In the genomic region with DNA sequence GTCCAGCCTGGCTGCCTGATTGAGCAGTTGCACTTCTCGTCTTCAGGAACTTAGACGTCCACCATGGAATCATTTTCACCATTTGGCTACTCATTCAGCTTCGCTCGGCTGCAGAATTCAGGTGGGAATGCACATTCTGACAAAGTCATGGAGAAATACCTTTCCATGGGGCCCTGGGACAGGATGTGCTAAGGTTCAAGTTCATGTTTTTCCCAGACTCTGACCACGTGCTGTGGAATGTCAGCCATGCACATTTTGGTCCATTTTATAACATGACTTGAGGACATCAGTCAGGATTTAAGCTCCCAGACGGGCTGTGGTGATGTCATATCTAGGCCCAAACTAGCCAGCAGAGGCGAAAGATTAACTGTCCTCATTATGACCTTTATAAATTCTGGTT, we compare ENCODE assay signal across 33 cellular contexts.
"Had no signal": no experiment of that assay in that cellular context is flagged by ENCODE, and none has a peak within 500 bp of the region (broad histone marks: within the 10 kb centered on the region; RNA-seq: fewer than 3 reads in every experiment).

No MANE protein-coding gene starts in this region.

- FAIRE-seq: astrocyte, colon had no signal

- H3K4me1 ChIP-seq: body of pancreas, esophagus muscularis mucosa, foreskin keratinocyte, gastrocnemius medialis, heart left ventricle had no signal

- H3K27me3 ChIP-seq: body of pancreas, esophagus muscularis mucosa, foreskin keratinocyte, gastrocnemius medialis had no signal

- DNase-seq: activated CD4-positive, alpha-beta memory T cell treated with anti-CD3 and anti-CD28 coated beads for 36 hours; activated CD4-positive, alpha-beta T cell treated with anti-CD3 and anti-CD28 coated beads for 36 hours; activated CD4-positive, alpha-beta T cell treated with anti-CD3 and anti-CD28 coated beads, Interleukin-2, amount 10 ng/mL, durations not matched to agents 24 days and 14 days; activated CD4-positive, CD25-positive, alpha-beta regulatory T cell; activated CD4-positive, CD25-positive, alpha-beta regulatory T cell treated with anti-CD3 and anti-CD28 coated beads, Interleukin-2, amount 50 U/mL, for 72 hours; activated CD8-positive, alpha-beta memory T cell treated with anti-CD3 and anti-CD28 coated beads, Interleukin-2, amount 10 ng/mL, durations not matched to agents 7 days and 5 days; activated CD8-positive, alpha-beta memory T cell treated with anti-CD3 and anti-CD28 coated beads, Interleukin-2, amount 50 U/mL, for 4 hours; activated CD8-positive, alpha-beta T cell treated with anti-CD3 and anti-CD28 coated beads, Interleukin-2, amount 10 ng/mL, durations not matched to agents 7 days and 5 days; activated gamma-delta T cell; activated naive CD4-positive, alpha-beta T cell; activated naive CD4-positive, alpha-beta T cell treated with anti-CD3 and anti-CD28 coated beads, Interleukin-2, amount 10 ng/mL, durations not matched to agents 7 days and 5 days; activated naive CD8-positive, alpha-beta T cell treated with anti-CD3 and anti-CD28 coated beads, Interleukin-2, amount 10 ng/mL, durations not matched to agents 7 days and 5 days; activated T-cell treated with anti-CD3 and anti-CD28 coated beads for 4 hours; activated T-cell treated with anti-CD3 and anti-CD28 coated beads, Interleukin-2, amount 50 U/mL, for 24 hours; activated T-cell treated with anti-CD3 and anti-CD28 coated beads, Interleukin-2, amount 50 U/mL, for 72 hours; amniotic stem cell; anterior cingulate cortex; body of pancreas; caudate nucleus; cortex of kidney; dermis blood vessel endothelial cell; effector CD4-positive, alpha-beta T cell; effector memory CD8-positive, alpha-beta T cell; erythroblast; foreskin keratinocyte; gastrocnemius medialis; glutamatergic neuron; heart left ventricle; T-helper 2 cell had no signal

- H3K27ac ChIP-seq: body of pancreas, esophagus muscularis mucosa, foreskin keratinocyte, gastrocnemius medialis, heart left ventricle had no signal

- ATAC-seq: activated CD4-positive, alpha-beta T cell treated with anti-CD3 and anti-CD28 coated beads for 36 hours; activated CD8-positive, alpha-beta memory T cell treated with anti-CD3 and anti-CD28 coated beads, Interleukin-2, amount 10 ng/mL, durations not matched to agents 7 days and 5 days; activated CD8-positive, alpha-beta T cell treated with anti-CD3 and anti-CD28 coated beads, Interleukin-2, amount 10 ng/mL, durations not matched to agents 7 days and 5 days; activated naive CD4-positive, alpha-beta T cell treated with anti-CD3 and anti-CD28 coated beads, Interleukin-2, amount 50 U/mL, for 72 hours; activated T-cell treated with anti-CD3 and anti-CD28 coated beads, Interleukin-2, amount 50 U/mL, for 72 hours; body of pancreas; effector memory CD8-positive, alpha-beta T cell; foreskin keratinocyte; gastrocnemius medialis; heart left ventricle had no signal

- H3K4me3 ChIP-seq: body of pancreas, esophagus muscularis mucosa, gastrocnemius medialis, heart left ventricle had no signal

- H3K36me3 ChIP-seq: esophagus muscularis mucosa, gastrocnemius medialis, heart left ventricle had no signal

- H3K9me3 ChIP-seq: body of pancreas, esophagus muscularis mucosa, gastrocnemius medialis, heart left ventricle had no signal
